8 cellular contexts compared by ENCODE assay signal in the genomic region with DNA sequence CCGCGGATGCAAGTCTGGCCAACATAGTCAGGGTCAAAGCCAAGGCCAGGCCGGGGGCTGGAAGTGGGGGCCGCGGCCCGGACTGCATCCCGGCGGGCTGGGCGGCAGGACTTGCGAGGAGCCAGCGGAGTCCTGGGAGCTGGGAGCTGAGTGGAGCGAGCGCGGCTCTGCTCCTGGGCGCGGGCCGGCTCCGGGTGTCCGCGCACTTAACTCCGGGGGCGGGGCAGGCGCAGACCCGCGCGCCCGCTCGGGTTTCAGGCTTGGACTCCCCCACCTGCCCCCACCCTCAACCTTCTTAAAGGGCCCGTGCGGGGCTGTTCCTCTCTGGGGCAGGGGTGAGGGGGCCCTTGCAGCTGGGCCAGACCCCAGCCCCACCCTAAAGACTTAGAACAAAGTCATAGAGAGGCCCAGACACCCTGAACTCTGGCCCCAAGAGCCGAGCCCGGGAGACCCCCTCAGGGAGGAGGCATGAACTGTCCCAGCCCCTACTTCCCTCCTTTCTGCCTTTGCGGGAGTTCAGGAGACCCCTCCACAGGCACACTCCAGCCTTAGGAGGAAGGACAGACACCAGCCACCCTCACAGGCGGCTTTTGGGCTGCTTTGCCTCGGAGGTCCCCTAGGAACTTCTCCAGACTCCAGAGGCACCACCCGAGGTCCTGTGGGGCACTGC. TPM values are rescaled to one million over a fixed set of nuclear protein-coding genes. Genes with fewer than 3 reads are reported as not detected.
DNase-seq lines count a peak whose midpoint lies in the region; ATAC-seq, FAIRE-seq and TF ChIP-seq lines count a peak whose summit lies in the region.
"Had no signal": no experiment of that assay in that cellular context is flagged by ENCODE, and none has a peak within 500 bp of the region (broad histone marks: within the 10 kb centered on the region; RNA-seq: fewer than 3 reads in every experiment).

CSPG4 (minus strand) TSS at position 181 of the 670 bp plus-strand sequence; CDS start at position 88, 93 bp downstream.

- ATAC-seq in thoracic aorta (ENCODE audit: insufficient number of reproducible peaks, low FRiP score, low read depth) (peak; percentile 18), GM21447 (IDR thresholded peaks at IDR 0.05; ENCODE audit: unreplicated experiment) (no peak)

- no peaks in the 10 kb centered on the region for H3K27me3 ChIP-seq in bronchial epithelial cell (ENCODE audit: control insufficient read depth, insufficient read depth, low read length)
- H3K27me3 ChIP-seq in layer of hippocampus (ENCODE audit: control insufficient read depth, insufficient read depth, low read length) = peaks cover 2% of the 10 kb centered on the region
- no peaks in the 10 kb centered on the region for H3K27me3 ChIP-seq in thoracic aorta (replicated peaks; ENCODE audit: insufficient read depth)

- H3K9me3 ChIP-seq in thoracic aorta = no peaks in the 10 kb centered on the region

- H3K27ac ChIP-seq in layer of hippocampus (ENCODE audit: low read depth, low read length) = peak within 1 kb of the TSS; percentile 57
- H3K27ac ChIP-seq in thoracic aorta = peak within 1 kb of the TSS; percentile 81 to 99

- DNase-seq in HTR-8/SVneo (ENCODE audit: insufficient read length, low spot score) (peak; percentile 83), bronchial epithelial cell (ENCODE audit: low read depth) (no peak), thoracic aorta (ENCODE audit: low spot score) (no peak), DMS 273 treated with DMSO at 0.1 percent for 48 hours (lab: John Stamatoyannopoulos, UW) (no peak)
- no peak for DNase-seq in activated CD4-positive, alpha-beta T cell treated with anti-CD3 and anti-CD28 coated beads, Interleukin-2, amount 50 U/mL, for 1 hour
- DNase-seq: activated naive CD4-positive, alpha-beta T cell had no signal

- H3K36me3 ChIP-seq in bronchial epithelial cell (ENCODE audit: control insufficient read depth, insufficient read depth, low read length) (no peaks in the 10 kb centered on the region), thoracic aorta (peaks cover 4% of the 10 kb centered on the region)

- FAIRE-seq in HTR-8/SVneo (lab: Jason Lieb, UNC) = no peak
- no peak for FAIRE-seq in bronchial epithelial cell (lab: Jason Lieb, UNC)

- H3K4me1 ChIP-seq in thoracic aorta (ENCODE audit: control insufficient read depth in 1 of 2, low read depth in 2 of 2) = peaks cover 12 to 54% of the 10 kb centered on the region in 2 donors

- TF ChIP-seq CTCF in bronchial epithelial cell (IDR thresholded peaks at IDR 0.05; ENCODE audit: insufficient read depth, low read length, severe bottlenecking) = no peak
- TF ChIP-seq CTCF in thoracic aorta (IDR thresholded peaks at IDR 0.05) = no peak

- H3K4me3 ChIP-seq in bronchial epithelial cell (ENCODE audit: low read depth, low read length) (peak within 1 kb of the TSS; percentile 36), thoracic aorta (peak within 1 kb of the TSS; percentile 97)

RNA-seq across cellular contexts. Expression of gene CSPG4, which starts in this region (rescaled TPM):
- 0.79 and 6.3 TPM in 2 replicates for total RNA-seq in bronchial epithelial cell
- 100 to 1,000 TPM; 252 to 263 TPM for total RNA-seq in thoracic aorta

Comparison
In these comparisons a context has a peak if more than half of its experiments do, and no peak if none do; other contexts are left out.
1. RNA of gene CSPG4 (total RNA-seq): 252 to 263 TPM in thoracic aorta; 0.79 to 6.3 TPM in bronchial epithelial cell; every median in the first group is over 10 times any median in the second.